17 cellular contexts compared by ENCODE assay signal in genomic region chr20:10376271-10377075, GRCh38. TPM values are rescaled to one million over a fixed set of nuclear protein-coding genes. Genes with fewer than 3 reads are reported as not detected.
DNase-seq lines count a peak whose midpoint lies in the region; ATAC-seq, FAIRE-seq and TF ChIP-seq lines count a peak whose summit lies in the region.
"Had no signal": no experiment of that assay in that cellular context is flagged by ENCODE, and none has a peak within 500 bp of the region (broad histone marks: within the 10 kb centered on the region; RNA-seq: fewer than 3 reads in every experiment).

No MANE protein-coding gene starts in this region.

- H3K27me3 ChIP-seq in HUES64 (ENCODE audit: insufficient read depth, low read length) (no peaks in the 10 kb centered on the region), bronchial epithelial cell (ENCODE audit: control insufficient read depth, insufficient read depth, low read length) (no peaks in the 10 kb centered on the region)

- peak overlapping the region; percentile 23; the same call in 1 of the 2 replicates for H3K27ac ChIP-seq in HUES64 (ENCODE audit: low read depth, low read length)

- H3K4me3 ChIP-seq in HUES64 (ENCODE audit: low read length) (no peak overlapping the region), bronchial epithelial cell (ENCODE audit: low read depth, low read length) (no peak overlapping the region)
- H3K4me3 ChIP-seq: K562 had no signal

- DNase-seq in AG08396 (ENCODE audit: low spot score) (peak; percentile 36), bronchial epithelial cell (ENCODE audit: low read depth) (peak; percentile 27), left lobe of liver (ENCODE audit: low spot score) (no peak), NCI-H748 treated with DMSO at 0.1 percent for 48 hours (lab: John Stamatoyannopoulos, UW) (no peak)
- no peak for DNase-seq in activated T-cell treated with anti-CD3 and anti-CD28 coated beads, Interleukin-2, amount 50 U/mL, for 24 hours
- DNase-seq: activated B cell treated with CpG ODN at 0.5 μM for 24 hours; AML-193; NCI-H446 treated with DMSO at 0.1 percent for 48 hours; OCI-M1; stimulated activated CD4-positive, alpha-beta T cell treated with anti-CD3 and anti-CD28 coated beads, Interleukin-12 subunit alpha, Interleukin-12 subunit beta, amount 100 ng/mL, for 4 hours had no signal

- no peak overlapping the region for H3K27ac Mint-ChIP-seq in activated T-cell treated with anti-CD3 and anti-CD28 coated beads, Interleukin-2, amount 50 U/mL, for 24 hours
- H3K27ac Mint-ChIP-seq: activated B cell treated with CpG ODN at 0.5 μM for 24 hours; activated naive CD4-positive, alpha-beta T cell treated with anti-CD3 and anti-CD28 coated beads, Interleukin-2, amount 50 U/mL, for 24 hours; mesothelial cell of epicardium had no signal

- no peak overlapping the region for H3K9ac ChIP-seq in HUES64 (ENCODE audit: low read depth, low read length)

- no peaks in the 10 kb centered on the region for H3K36me3 Mint-ChIP-seq in activated T-cell treated with anti-CD3 and anti-CD28 coated beads, Interleukin-2, amount 50 U/mL, for 24 hours (ENCODE audit: low read depth)
- H3K36me3 Mint-ChIP-seq: activated naive CD4-positive, alpha-beta T cell treated with anti-CD3 and anti-CD28 coated beads, Interleukin-2, amount 50 U/mL, for 24 hours had no signal

- FAIRE-seq in bronchial epithelial cell (lab: Jason Lieb, UNC): peak; percentile 64
- FAIRE-seq: K562 had no signal

- TF ChIP-seq CTCF in bronchial epithelial cell (IDR thresholded peaks at IDR 0.05; ENCODE audit: insufficient read depth, low read length, severe bottlenecking): no peak

- no peaks in the 10 kb centered on the region for H3K36me3 ChIP-seq in HUES64 (ENCODE audit: insufficient read depth, low read length)
- no peaks in the 10 kb centered on the region for H3K36me3 ChIP-seq in bronchial epithelial cell (ENCODE audit: control insufficient read depth, insufficient read depth, low read length)

- peaks cover 25% of the 10 kb centered on the region for H3K27me3 Mint-ChIP-seq in activated T-cell treated with anti-CD3 and anti-CD28 coated beads, Interleukin-2, amount 50 U/mL, for 24 hours

- WGBS in HUES64: 81% methylated on average over 6 of the region's 6 CpGs

- no peaks in the 10 kb centered on the region for H3K4me1 Mint-ChIP-seq in activated T-cell treated with anti-CD3 and anti-CD28 coated beads, Interleukin-2, amount 50 U/mL, for 24 hours (ENCODE audit: low read depth)
- H3K4me1 Mint-ChIP-seq: activated B cell treated with CpG ODN at 0.5 μM for 24 hours; activated naive CD4-positive, alpha-beta T cell treated with anti-CD3 and anti-CD28 coated beads, Interleukin-2, amount 50 U/mL, for 24 hours; central memory CD8-positive, alpha-beta T cell had no signal

- no peaks in the 10 kb centered on the region for H3K4me1 ChIP-seq in HUES64 (ENCODE audit: insufficient read depth, low read length)

- peak; percentile 71 for ATAC-seq in left lobe of liver
- no peak for ATAC-seq in esophagus mucosa
- no peak for ATAC-seq in GM21367 (IDR thresholded peaks at IDR 0.05; ENCODE audit: unreplicated experiment)
- ATAC-seq: K562 had no signal

- H3K9me3 ChIP-seq in HUES64 (ENCODE audit: insufficient read depth, low read depth, low read length): peaks cover 8% of the 10 kb centered on the region; the same call in 1 of the 2 replicates

- H3K4me3 Mint-ChIP-seq in activated T-cell treated with anti-CD3 and anti-CD28 coated beads, Interleukin-2, amount 50 U/mL, for 24 hours: no peak overlapping the region
- H3K4me3 Mint-ChIP-seq: activated B cell treated with CpG ODN at 0.5 μM for 24 hours; activated naive CD4-positive, alpha-beta T cell treated with anti-CD3 and anti-CD28 coated beads, Interleukin-2, amount 50 U/mL, for 24 hours; central memory CD8-positive, alpha-beta T cell; mesothelial cell of epicardium had no signal

- peaks cover 8% of the 10 kb centered on the region for H3K9me3 Mint-ChIP-seq in activated T-cell treated with anti-CD3 and anti-CD28 coated beads, Interleukin-2, amount 50 U/mL, for 24 hours
- H3K9me3 Mint-ChIP-seq: central memory CD8-positive, alpha-beta T cell had no signal

RNA-seq across cellular contexts. Expression of gene MKKS, which starts 57.5 kb away (rescaled TPM):
- 15.4 TPM for polyA plus RNA-seq in HUES64 (2013, experiment 1 of 2)
- polyA plus RNA-seq in HUES64 (2013, experiment 2 of 2): 18.9 TPM
- 5.3 and 7.6 TPM in 2 replicates for total RNA-seq in bronchial epithelial cell
- 12.1 TPM for total RNA-seq in left lobe of liver
- 11.8 TPM for total RNA-seq in esophagus mucosa

RNA-seq across cellular contexts. Expression of gene SLX4IP, which starts 58.6 kb away (rescaled TPM):
- polyA plus RNA-seq in HUES64 (2013, experiment 1 of 2): 4.0 TPM
- 4.1 TPM for polyA plus RNA-seq in HUES64 (2013, experiment 2 of 2)
- 3.9 and 4.9 TPM in 2 replicates for total RNA-seq in bronchial epithelial cell
- 3.0 TPM for total RNA-seq in left lobe of liver
- 5.3 TPM for total RNA-seq in esophagus mucosa

Comparison
In these comparisons a context has a peak if more than half of its experiments do, and no peak if none do; other contexts are left out.
1. DNase-seq: peak in AG08396 (single experiment) and bronchial epithelial cell (single experiment); none in left lobe of liver (single experiment), NCI-H748 treated with DMSO at 0.1 percent for 48 hours (single experiment) and activated T-cell treated with anti-CD3 and anti-CD28 coated beads, Interleukin-2, amount 50 U/mL, for 24 hours (single experiment).